In genomic region chr1:30146448-30146847, GRCh38 we compare ENCODE assay signal across 17 cellular contexts.
DNase-seq lines count a peak whose midpoint lies in the region; ATAC-seq lines count a peak whose summit lies in the region.
"Had no signal": no experiment of that assay in that cellular context is flagged by ENCODE, and none has a peak within 500 bp of the region (broad histone marks: within the 10 kb centered on the region; RNA-seq: fewer than 3 reads in every experiment).

No MANE protein-coding gene starts in this region.

- H2BK15ac ChIP-seq in mesendoderm (replicated peaks; ENCODE audit: low read depth) = no peak overlapping the region

- H3K56ac ChIP-seq in mesendoderm (ENCODE audit: low read length) = peak overlapping the region; percentile 15

- H3K27ac ChIP-seq in BLaER1 (no peak overlapping the region), mesendoderm (ENCODE audit: low read depth, low read length) (no peak overlapping the region)
- H3K27ac ChIP-seq: C4-2B had no signal

- H3K4me3 ChIP-seq in BLaER1 (no peak overlapping the region), H7 (ENCODE audit: insufficient read depth, low read depth, low read length) (no peak overlapping the region), mesendoderm (ENCODE audit: low read length) (no peak overlapping the region)
- H3K4me3 ChIP-seq: K562 had no signal

- no peak overlapping the region for H2BK120ac ChIP-seq in mesendoderm (ENCODE audit: low read depth, low read length)

- no peak overlapping the region for H3K23ac ChIP-seq in mesendoderm (ENCODE audit: low read length)

- H4K5ac ChIP-seq in mesendoderm (ENCODE audit: low read length) = no peak overlapping the region

- H3K9me3 ChIP-seq in BLaER1 = peaks cover 28% of the 10 kb centered on the region

- peaks cover 11% of the 10 kb centered on the region for H3K4me1 ChIP-seq in BLaER1
- no peaks in the 10 kb centered on the region for H3K4me1 ChIP-seq in mesendoderm (ENCODE audit: control insufficient read depth, low read depth, low read length)

- H3K79me2 ChIP-seq in mesendoderm (ENCODE audit: control insufficient read depth, insufficient read depth, low read length) = no peaks in the 10 kb centered on the region

- no peak overlapping the region for H4K8ac ChIP-seq in mesendoderm (ENCODE audit: low read depth, low read length)

- ATAC-seq in sciatic nerve = no peak
- ATAC-seq in GM21447 (IDR thresholded peaks at IDR 0.05; ENCODE audit: unreplicated experiment) = no peak
- ATAC-seq: K562 had no signal

- no peaks in the 10 kb centered on the region for H3K27me3 ChIP-seq in BLaER1
- H3K27me3 ChIP-seq in H7 (ENCODE audit: control insufficient read depth, insufficient read depth, low read length) = no peaks in the 10 kb centered on the region
- H3K27me3 ChIP-seq in mesendoderm (ENCODE audit: insufficient read depth, low read length, poor library complexity) = no peaks in the 10 kb centered on the region

- peak overlapping the region; percentile 44 for H3K4me2 ChIP-seq in BLaER1
- no peak overlapping the region for H3K4me2 ChIP-seq in mesendoderm (ENCODE audit: low read length)

- no peak overlapping the region for H2BK5ac ChIP-seq in mesendoderm (ENCODE audit: low read length)

- intact Hi-C loops in sciatic nerve (cut with DNase I) = no loop called here

- H3K9ac ChIP-seq in BLaER1 (no peak overlapping the region), mesendoderm (ENCODE audit: low read length) (no peak overlapping the region)

- H3K36me3 ChIP-seq in BLaER1 (no peaks in the 10 kb centered on the region), H7 (replicated peaks; ENCODE audit: control insufficient read depth, insufficient read depth, low read length) (no peaks in the 10 kb centered on the region), mesendoderm (ENCODE audit: control insufficient read depth, insufficient read depth, low read length) (no peaks in the 10 kb centered on the region)

- no CpG with 5 or more reads among the region's 8 CpGs for WGBS in mesendoderm (ENCODE audit: extremely low coverage, insufficient coverage, low lambda C conversion rate)

- peak; percentile 12 for DNase-seq in H7
- DNase-seq in mesendoderm = no peak
- DNase-seq in sciatic nerve (ENCODE audit: low spot score) = peak; percentile 17
- no peak for DNase-seq in COLO668 (lab: John Stamatoyannopoulos, UW; ENCODE audit: unreplicated experiment)
- no peak for DNase-seq in effector CD4-positive, alpha-beta T cell
- no peak for DNase-seq in DMS153 (lab: John Stamatoyannopoulos, UW)
- DNase-seq: 8988T; Calu3; CD4-positive, alpha-beta T cell; GDM1; GOT3; H9; IMR-90 had no signal

- no peak overlapping the region for H3K4ac ChIP-seq in mesendoderm (ENCODE audit: low read depth, low read length)

- no peaks in the 10 kb centered on the region for H3K79me1 ChIP-seq in mesendoderm (ENCODE audit: low read length)

- no peak overlapping the region for H3K18ac ChIP-seq in mesendoderm (ENCODE audit: low read length)

- no peaks in the 10 kb centered on the region for H4K20me1 ChIP-seq in BLaER1

- no peak overlapping the region for H2AK5ac ChIP-seq in mesendoderm (ENCODE audit: low read length)

Comparison
In these comparisons a context has a peak if more than half of its experiments do, and no peak if none do; other contexts are left out.
1. DNase-seq: peak in H7 (single experiment) and sciatic nerve (single experiment); none in mesendoderm (single experiment), COLO668 (single experiment), effector CD4-positive, alpha-beta T cell (single experiment) and DMS153 (single experiment).